In the genomic region with DNA sequence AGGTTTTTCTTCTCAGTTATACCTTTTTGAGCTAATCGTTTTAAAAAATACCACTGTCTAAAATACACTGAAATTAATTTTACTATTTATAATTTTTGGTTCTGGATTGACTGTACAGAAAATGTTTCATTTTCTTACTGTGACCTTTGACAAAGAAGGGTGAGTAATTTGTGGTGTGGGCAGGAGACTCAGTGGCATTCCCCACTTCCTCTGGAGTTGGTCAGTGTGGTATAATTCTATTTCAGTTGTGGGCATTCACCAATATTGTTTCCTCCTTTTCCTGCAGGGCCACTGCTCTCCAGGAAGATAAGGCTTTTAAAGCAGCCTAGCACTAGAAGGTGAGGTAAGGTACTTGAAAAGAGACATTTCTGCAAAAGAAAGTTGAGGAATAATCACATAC, we compare ENCODE assay signal across 12 cellular contexts. TPM values are rescaled to one million over a fixed set of nuclear protein-coding genes. Genes with fewer than 3 reads are reported as not detected.
DNase-seq lines count a peak whose midpoint lies in the region; ATAC-seq and TF ChIP-seq lines count a peak whose summit lies in the region.
"Had no signal": no experiment of that assay in that cellular context is flagged by ENCODE, and none has a peak within 500 bp of the region (broad histone marks: within the 10 kb centered on the region; RNA-seq: fewer than 3 reads in every experiment).

No MANE protein-coding gene starts in this region.

- in situ Hi-C loops in mammary epithelial cell (cut with MboI; ENCODE audit: low sequenced_read_pairs in 2 of 2), result no loop called here

- H3K36me3 Mint-ChIP-seq in MCF 10A (ENCODE audit: insufficient read depth, unreplicated experiment), result peaks cover 41% of the 10 kb centered on the region

- peaks cover 53% of the 10 kb centered on the region for H3K79me2 ChIP-seq in mammary epithelial cell (ENCODE audit: insufficient read depth, low read length)

- POLR2A ChIA-PET in MCF 10A (lab: Yijun Ruan, JAX), result no interaction called here

- H3K27me3 Mint-ChIP-seq in MCF 10A (ENCODE audit: insufficient read depth, unreplicated experiment), result no peaks in the 10 kb centered on the region
- no peaks in the 10 kb centered on the region for H3K27me3 Mint-ChIP-seq in stimulated activated naive CD8-positive, alpha-beta T cell treated with anti-CD3 and anti-CD28 coated beads, Interleukin-15, amount 100 ng/mL, for 72 hours

- 33% methylated on average over 1 of the region's 1 CpG for WGBS in mammary epithelial cell (ENCODE audit: low coverage, missing lambda C conversion rate)

- H3K4me3 ChIP-seq in mammary epithelial cell (replicated peaks in 1 of 3; ENCODE audit: insufficient read depth in 1 of 3, low read depth in 2 of 3, low read length in 3 of 3), result no peak overlapping the region

- intact Hi-C loops in mammary epithelial cell (cut with micrococcal nuclease) (no loop called here), MCF 10A (cut with micrococcal nuclease) (no loop called here)

- ATAC-seq in stimulated activated naive CD8-positive, alpha-beta T cell treated with anti-CD3 and anti-CD28 coated beads, Interleukin-15, amount 100 ng/mL, for 72 hours, result peak; percentile 97
- ATAC-seq in HG02571 (IDR thresholded peaks at IDR 0.05; ENCODE audit: unreplicated experiment) (no peak), GM19397 (IDR thresholded peaks at IDR 0.05; ENCODE audit: unreplicated experiment) (no peak), HG03025 (IDR thresholded peaks at IDR 0.05; ENCODE audit: low FRiP score, unreplicated experiment) (no peak)
- ATAC-seq: esophagus mucosa had no signal

- H3K36me3 ChIP-seq in mammary epithelial cell (ENCODE audit: insufficient read depth, low read length), result peaks cover 11% of the 10 kb centered on the region

- dilution Hi-C loops in mammary epithelial cell (cut with HindIII; ENCODE audit: low sequenced_read_pairs), result no loop called here

- no peaks in the 10 kb centered on the region for H3K9me3 Mint-ChIP-seq in MCF 10A (ENCODE audit: unreplicated experiment)
- no peaks in the 10 kb centered on the region for H3K9me3 Mint-ChIP-seq in stimulated activated naive CD8-positive, alpha-beta T cell treated with anti-CD3 and anti-CD28 coated beads, Interleukin-15, amount 100 ng/mL, for 72 hours

- H2AFZ ChIP-seq in mammary epithelial cell (ENCODE audit: low read depth, low read length), result no peak overlapping the region

- no peaks in the 10 kb centered on the region for H3K27me3 ChIP-seq in mammary epithelial cell (ENCODE audit: insufficient read depth, low read length)

- BruUV-seq in mammary epithelial cell (replicated peaks; lab: Mats Ljungman, UMichigan) (no TSS peak), MCF 10A (replicated peaks; lab: Mats Ljungman, UMichigan) (no TSS peak)

- H3K4me1 ChIP-seq in mammary epithelial cell (ENCODE audit: insufficient read depth, low read length), result peaks cover 11% of the 10 kb centered on the region

- H3K4me1 Mint-ChIP-seq in MCF 10A (ENCODE audit: insufficient read depth, unreplicated experiment), result peaks cover 7% of the 10 kb centered on the region
- H3K4me1 Mint-ChIP-seq in stimulated activated naive CD8-positive, alpha-beta T cell treated with anti-CD3 and anti-CD28 coated beads, Interleukin-15, amount 100 ng/mL, for 72 hours, result peaks cover 32% of the 10 kb centered on the region

- CTCF ChIA-PET in mammary epithelial cell (lab: Charles Lee; ENCODE audit: low non-redundant PET) (no interaction called here), MCF 10A (lab: Yijun Ruan, JAX) (interaction anchor here (0.6 kb wide), 1 partner anchor 10 kb away, joined by 4 read pairs; no protein-coding TSS in a partner anchor)

- H3K27ac Mint-ChIP-seq in MCF 10A (ENCODE audit: low read depth, unreplicated experiment), result no peak overlapping the region
- peak overlapping the region in 1 of 2 donors; percentile 29 for H3K27ac Mint-ChIP-seq in stimulated activated naive CD8-positive, alpha-beta T cell treated with anti-CD3 and anti-CD28 coated beads, Interleukin-15, amount 100 ng/mL, for 72 hours

- no peak overlapping the region for H3K4me3 Mint-ChIP-seq in MCF 10A (ENCODE audit: unreplicated experiment)
- H3K4me3 Mint-ChIP-seq in stimulated activated naive CD8-positive, alpha-beta T cell treated with anti-CD3 and anti-CD28 coated beads, Interleukin-15, amount 100 ng/mL, for 72 hours, result peak overlapping the region in 1 of 2 donors; percentile 15

- DNase-seq in mammary epithelial cell (peak; percentile 61), MCF 10A (ENCODE audit: unreplicated experiment) (no peak), NOMO-1 treated with dmso at 0.1 percent for 144 hours (lab: John Stamatoyannopoulos, UW; ENCODE audit: unreplicated experiment) (peak; percentile 34), astrocyte of the hippocampus (ENCODE audit: low read depth, low spot score) (peak; percentile 46)
- peak; percentile 33 to 72 for DNase-seq in stimulated activated naive CD8-positive, alpha-beta T cell treated with anti-CD3 and anti-CD28 coated beads, Interleukin-15, amount 100 ng/mL, for 72 hours
- DNase-seq: midbrain had no signal

- H3K9ac ChIP-seq in mammary epithelial cell (ENCODE audit: insufficient read depth, low read length), result no peak overlapping the region
- H3K9ac ChIP-seq: KMS-11 had no signal

- no peak overlapping the region for H3K27ac ChIP-seq in mammary epithelial cell (ENCODE audit: insufficient read depth, low read depth, low read length)
- H3K27ac ChIP-seq: C4-2B, KMS-11 had no signal

- peak overlapping the region; percentile 16 for H3K4me2 ChIP-seq in mammary epithelial cell (ENCODE audit: insufficient read depth, low read depth, low read length)
- H3K4me2 ChIP-seq: KMS-11 had no signal

- no peaks in the 10 kb centered on the region for H3K9me3 ChIP-seq in mammary epithelial cell (replicated peaks; ENCODE audit: insufficient read depth, low read length)

- TF ChIP-seq CTCF in mammary epithelial cell (conservative IDR thresholded peaks at IDR 0.05 in 1 of 2, IDR thresholded peaks at IDR 0.05 in 1 of 2; ENCODE audit: extremely low read depth in 1 of 2, insufficient read depth in 1 of 2, low read depth in 1 of 2, low read length in 2 of 2) (no peak), MCF 10A (IDR thresholded peaks at IDR 0.05; ENCODE audit: unreplicated experiment) (no peak)

- no peaks in the 10 kb centered on the region for H4K20me1 ChIP-seq in mammary epithelial cell (ENCODE audit: insufficient read depth, low read length)

RNA-seq across cellular contexts. Expression of a gene that starts 6.5 kb away (rescaled TPM):
- total RNA-seq in mammary epithelial cell (100 to 1,000 TPM in 1 of 2 donors, 10 to 100 TPM in 1; 68.9 to 162 TPM), MCF 10A (2022) (40.3 and 49.9 TPM in 2 replicates)
- 51.0 TPM for polyA plus RNA-seq in mammary epithelial cell
- polyA minus RNA-seq in mammary epithelial cell, result 151 TPM

RNA-seq across cellular contexts. Expression of a gene that starts 47.4 kb away (rescaled TPM):
- total RNA-seq in mammary epithelial cell (10 to 100 TPM in 1 of 2 donors, 1 to 10 TPM in 1; 7.3 to 12.5 TPM), MCF 10A (2022) (9.7 and 19.5 TPM in 2 replicates)
- polyA plus RNA-seq in mammary epithelial cell, result 7.3 TPM
- 2.1 TPM for polyA minus RNA-seq in mammary epithelial cell

RNA-seq across cellular contexts. Expression of a gene that starts 54.3 kb away (rescaled TPM):
- total RNA-seq in mammary epithelial cell (1 to 10 TPM; 1.2 to 3.8 TPM), MCF 10A (2022) (3.7 and 4.9 TPM in 2 replicates)
- polyA plus RNA-seq in mammary epithelial cell, result 1.7 TPM
- not detected for polyA minus RNA-seq in mammary epithelial cell
